ENCODE assay signal across 28 cellular contexts in genomic region chr6:158382491-158382890, GRCh38.
"Had no signal": no experiment of that assay in that cellular context is flagged by ENCODE, and none has a peak within 500 bp of the region (broad histone marks: within the 10 kb centered on the region; RNA-seq: fewer than 3 reads in every experiment).

No MANE protein-coding gene starts in this region.

- H3K36me3 ChIP-seq: brain microvascular endothelial cell, esophagus squamous epithelium had no signal

- H3K4me3 ChIP-seq: esophagus squamous epithelium had no signal

- H3K27me3 Mint-ChIP-seq: activated CD4-positive, alpha-beta memory T cell treated with anti-CD3 and anti-CD28 coated beads for 36 hours; activated CD4-positive, alpha-beta T cell treated with anti-CD3 and anti-CD28 coated beads for 36 hours; activated CD4-positive, alpha-beta T cell treated with anti-CD3 and anti-CD28 coated beads, Interleukin-2, amount 10 ng/mL, durations not matched to agents 24 days and 14 days; activated CD8-positive, alpha-beta memory T cell treated with anti-CD3 and anti-CD28 coated beads, Interleukin-2, amount 10 ng/mL, durations not matched to agents 7 days and 5 days; activated naive CD4-positive, alpha-beta T cell treated with anti-CD3 and anti-CD28 coated beads, Interleukin-2, amount 10 ng/mL, durations not matched to agents 7 days and 5 days; activated naive CD8-positive, alpha-beta T cell treated with anti-CD3 and anti-CD28 coated beads, Interleukin-2, amount 10 ng/mL, durations not matched to agents 7 days and 5 days; effector memory CD8-positive, alpha-beta T cell had no signal

- ATAC-seq: activated CD4-positive, alpha-beta T cell treated with anti-CD3 and anti-CD28 coated beads for 36 hours; activated CD8-positive, alpha-beta memory T cell treated with anti-CD3 and anti-CD28 coated beads, Interleukin-2, amount 10 ng/mL, durations not matched to agents 7 days and 5 days; activated CD8-positive, alpha-beta T cell treated with anti-CD3 and anti-CD28 coated beads, Interleukin-2, amount 10 ng/mL, durations not matched to agents 7 days and 5 days; activated naive CD4-positive, alpha-beta T cell treated with anti-CD3 and anti-CD28 coated beads, Interleukin-2, amount 50 U/mL, for 72 hours; effector memory CD8-positive, alpha-beta T cell had no signal

- H3K27me3 ChIP-seq: brain microvascular endothelial cell, esophagus squamous epithelium had no signal

- H3K36me3 Mint-ChIP-seq: activated CD4-positive, alpha-beta memory T cell treated with anti-CD3 and anti-CD28 coated beads for 36 hours; activated CD8-positive, alpha-beta memory T cell treated with anti-CD3 and anti-CD28 coated beads, Interleukin-2, amount 10 ng/mL, durations not matched to agents 7 days and 5 days; activated naive CD4-positive, alpha-beta T cell treated with anti-CD3 and anti-CD28 coated beads, Interleukin-2, amount 10 ng/mL, durations not matched to agents 7 days and 5 days; activated naive CD4-positive, alpha-beta T cell treated with anti-CD3 and anti-CD28 coated beads, Interleukin-2, amount 50 U/mL, for 72 hours; activated naive CD8-positive, alpha-beta T cell treated with anti-CD3 and anti-CD28 coated beads, Interleukin-2, amount 10 ng/mL, durations not matched to agents 7 days and 5 days had no signal

- H3K27ac ChIP-seq: brain microvascular endothelial cell, epithelial cell of prostate, esophagus squamous epithelium had no signal

- H3K9me3 Mint-ChIP-seq: activated CD4-positive, alpha-beta memory T cell treated with anti-CD3 and anti-CD28 coated beads for 36 hours; activated CD4-positive, alpha-beta T cell treated with anti-CD3 and anti-CD28 coated beads, Interleukin-2, amount 10 ng/mL, durations not matched to agents 24 days and 14 days; activated naive CD4-positive, alpha-beta T cell treated with anti-CD3 and anti-CD28 coated beads, Interleukin-2, amount 10 ng/mL, durations not matched to agents 7 days and 5 days; activated naive CD4-positive, alpha-beta T cell treated with anti-CD3 and anti-CD28 coated beads, Interleukin-2, amount 50 U/mL, for 72 hours; activated naive CD8-positive, alpha-beta T cell treated with anti-CD3 and anti-CD28 coated beads, Interleukin-2, amount 10 ng/mL, durations not matched to agents 7 days and 5 days; activated T-helper 1 cell treated with anti-CD3 and anti-CD28 coated beads, Interleukin-12 subunit alpha, Interleukin-12 subunit beta, Interleukin-2, Interleukin-4 antibody, amounts not matched to agents 30 ng/mL and 10 ng/mL and 1 ng/mL, durations not matched to agents 14 hours and 24 hours and 36 hours; effector memory CD8-positive, alpha-beta T cell had no signal

- H3K9me3 ChIP-seq: esophagus squamous epithelium had no signal

- DNase-seq: activated CD4-positive, alpha-beta memory T cell treated with anti-CD3 and anti-CD28 coated beads for 36 hours; activated CD4-positive, alpha-beta T cell treated with anti-CD3 and anti-CD28 coated beads for 36 hours; activated CD4-positive, alpha-beta T cell treated with anti-CD3 and anti-CD28 coated beads, Interleukin-2, amount 10 ng/mL, durations not matched to agents 24 days and 14 days; activated CD4-positive, CD25-positive, alpha-beta regulatory T cell; activated CD4-positive, CD25-positive, alpha-beta regulatory T cell treated with anti-CD3 and anti-CD28 coated beads, Interleukin-2, amount 50 U/mL, for 72 hours; activated CD8-positive, alpha-beta memory T cell treated with anti-CD3 and anti-CD28 coated beads, Interleukin-2, amount 10 ng/mL, durations not matched to agents 7 days and 5 days; activated CD8-positive, alpha-beta memory T cell treated with anti-CD3 and anti-CD28 coated beads, Interleukin-2, amount 50 U/mL, for 4 hours; activated CD8-positive, alpha-beta T cell treated with anti-CD3 and anti-CD28 coated beads, Interleukin-2, amount 10 ng/mL, durations not matched to agents 7 days and 5 days; activated gamma-delta T cell; activated naive CD4-positive, alpha-beta T cell; activated naive CD4-positive, alpha-beta T cell treated with anti-CD3 and anti-CD28 coated beads, Interleukin-2, amount 10 ng/mL, durations not matched to agents 7 days and 5 days; activated naive CD8-positive, alpha-beta T cell treated with anti-CD3 and anti-CD28 coated beads, Interleukin-2, amount 10 ng/mL, durations not matched to agents 7 days and 5 days; activated T-cell treated with anti-CD3 and anti-CD28 coated beads, Interleukin-2, amount 50 U/mL, for 1 hour; activated T-cell treated with anti-CD3 and anti-CD28 coated beads, Interleukin-2, amount 50 U/mL, for 48 hours; amniotic stem cell; anterior cingulate cortex; brain microvascular endothelial cell; caudate nucleus; cortex of kidney; dermis blood vessel endothelial cell; effector CD4-positive, alpha-beta T cell; effector memory CD8-positive, alpha-beta T cell; esophagus squamous epithelium; head of caudate nucleus; T-helper 2 cell had no signal

- H3K4me1 Mint-ChIP-seq: activated CD4-positive, alpha-beta T cell treated with anti-CD3 and anti-CD28 coated beads for 36 hours; activated CD4-positive, alpha-beta T cell treated with anti-CD3 and anti-CD28 coated beads, Interleukin-2, amount 10 ng/mL, durations not matched to agents 24 days and 14 days; activated CD8-positive, alpha-beta memory T cell treated with anti-CD3 and anti-CD28 coated beads, Interleukin-2, amount 10 ng/mL, durations not matched to agents 7 days and 5 days; activated naive CD4-positive, alpha-beta T cell treated with anti-CD3 and anti-CD28 coated beads, Interleukin-2, amount 10 ng/mL, durations not matched to agents 7 days and 5 days; activated naive CD8-positive, alpha-beta T cell treated with anti-CD3 and anti-CD28 coated beads, Interleukin-2, amount 10 ng/mL, durations not matched to agents 7 days and 5 days had no signal

- H3K4me3 Mint-ChIP-seq: activated CD4-positive, alpha-beta memory T cell treated with anti-CD3 and anti-CD28 coated beads for 36 hours; activated CD4-positive, alpha-beta T cell treated with anti-CD3 and anti-CD28 coated beads for 36 hours; activated CD4-positive, alpha-beta T cell treated with anti-CD3 and anti-CD28 coated beads, Interleukin-2, amount 10 ng/mL, durations not matched to agents 24 days and 14 days; activated CD8-positive, alpha-beta memory T cell treated with anti-CD3 and anti-CD28 coated beads, Interleukin-2, amount 10 ng/mL, durations not matched to agents 7 days and 5 days; activated CD8-positive, alpha-beta T cell treated with anti-CD3 and anti-CD28 coated beads, Interleukin-2, amount 10 ng/mL, durations not matched to agents 7 days and 5 days; activated naive CD4-positive, alpha-beta T cell treated with anti-CD3 and anti-CD28 coated beads, Interleukin-2, amount 10 ng/mL, durations not matched to agents 7 days and 5 days; activated naive CD8-positive, alpha-beta T cell treated with anti-CD3 and anti-CD28 coated beads, Interleukin-2, amount 10 ng/mL, durations not matched to agents 7 days and 5 days; activated T-helper 1 cell treated with anti-CD3 and anti-CD28 coated beads, Interleukin-12 subunit alpha, Interleukin-12 subunit beta, Interleukin-2, Interleukin-4 antibody, amounts not matched to agents 30 ng/mL and 10 ng/mL and 1 ng/mL, durations not matched to agents 14 hours and 24 hours and 36 hours; effector memory CD8-positive, alpha-beta T cell had no signal

- H3K27ac Mint-ChIP-seq: activated CD4-positive, alpha-beta memory T cell treated with anti-CD3 and anti-CD28 coated beads for 36 hours; activated CD4-positive, alpha-beta T cell treated with anti-CD3 and anti-CD28 coated beads for 36 hours; activated CD4-positive, alpha-beta T cell treated with anti-CD3 and anti-CD28 coated beads, Interleukin-2, amount 10 ng/mL, durations not matched to agents 24 days and 14 days; activated CD8-positive, alpha-beta memory T cell treated with anti-CD3 and anti-CD28 coated beads, Interleukin-2, amount 10 ng/mL, durations not matched to agents 7 days and 5 days; activated CD8-positive, alpha-beta T cell treated with anti-CD3 and anti-CD28 coated beads, Interleukin-2, amount 10 ng/mL, durations not matched to agents 7 days and 5 days; activated naive CD4-positive, alpha-beta T cell treated with anti-CD3 and anti-CD28 coated beads, Interleukin-2, amount 10 ng/mL, durations not matched to agents 7 days and 5 days; activated naive CD4-positive, alpha-beta T cell treated with anti-CD3 and anti-CD28 coated beads, Interleukin-2, amount 50 U/mL, for 72 hours; activated naive CD8-positive, alpha-beta T cell treated with anti-CD3 and anti-CD28 coated beads, Interleukin-2, amount 10 ng/mL, durations not matched to agents 7 days and 5 days; activated T-helper 1 cell treated with anti-CD3 and anti-CD28 coated beads, Interleukin-12 subunit alpha, Interleukin-12 subunit beta, Interleukin-2, Interleukin-4 antibody, amounts not matched to agents 30 ng/mL and 10 ng/mL and 1 ng/mL, durations not matched to agents 14 hours and 24 hours and 36 hours had no signal
